ENCODE assay signal across 29 cellular contexts in the genomic region with DNA sequence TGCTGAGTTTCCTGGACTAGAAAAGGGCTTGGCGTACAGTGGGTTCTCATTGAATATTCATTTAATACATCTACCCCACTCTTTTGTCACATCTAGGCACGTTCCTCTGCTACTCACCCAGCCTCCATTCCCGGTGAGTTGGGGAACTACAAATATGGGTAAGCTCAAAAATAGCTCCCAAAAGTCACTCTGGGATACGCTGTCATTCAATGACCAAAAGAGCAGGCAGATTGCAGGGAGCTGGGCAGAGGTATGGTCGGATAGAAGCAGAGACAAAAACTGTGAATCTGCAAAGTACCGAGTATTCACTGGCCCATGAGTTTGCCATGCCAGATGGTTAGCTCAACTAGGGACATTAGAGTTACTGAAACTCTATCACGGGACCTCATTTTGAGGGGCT.
"Had no signal": no experiment of that assay in that cellular context is flagged by ENCODE, and none has a peak within 500 bp of the region (broad histone marks: within the 10 kb centered on the region; RNA-seq: fewer than 3 reads in every experiment).

No MANE protein-coding gene starts in this region.

- ATAC-seq: activated CD8-positive, alpha-beta memory T cell treated with anti-CD3 and anti-CD28 coated beads, Interleukin-2, amount 10 ng/mL, durations not matched to agents 7 days and 5 days; body of pancreas; Panc1 had no signal

- H3K27ac ChIP-seq: body of pancreas, SJCRH30, SK-N-MC, WERI-Rb-1 had no signal

- H3K27me3 ChIP-seq: ascending aorta, body of pancreas, SJCRH30 had no signal

- DNase-seq: activated CD4-positive, alpha-beta memory T cell treated with anti-CD3 and anti-CD28 coated beads, Interleukin-2, amount 10 ng/mL, durations not matched to agents 7 days and 5 days; activated CD4-positive, alpha-beta T cell treated with anti-CD3 and anti-CD28 coated beads for 1 hour; activated CD4-positive, alpha-beta T cell treated with anti-CD3 and anti-CD28 coated beads for 48 hours; activated CD4-positive, CD25-positive, alpha-beta regulatory T cell; activated CD8-positive, alpha-beta memory T cell treated with anti-CD3 and anti-CD28 coated beads for 24 hours; activated CD8-positive, alpha-beta memory T cell treated with anti-CD3 and anti-CD28 coated beads, Interleukin-2, amount 10 ng/mL, durations not matched to agents 7 days and 5 days; activated CD8-positive, alpha-beta memory T cell treated with anti-CD3 and anti-CD28 coated beads, Interleukin-2, amount 50 U/mL, for 48 hours; activated effector memory CD4-positive, alpha-beta T cell treated with Interleukin-2 at 50 U/mL for 16 hours; activated naive CD4-positive, alpha-beta T cell; activated naive CD4-positive, alpha-beta T cell treated with anti-CD3 and anti-CD28 coated beads, Interleukin-2, amount 50 U/mL, for 16 hours; activated naive CD8-positive, alpha-beta T cell treated with anti-CD3 and anti-CD28 coated beads for 36 hours; activated T-cell treated with anti-CD3 and anti-CD28 coated beads, Interleukin-2, amount 50 U/mL, for 48 hours; amniotic stem cell; body of pancreas; Karpas-422; KBM-7; NCI-H1105; NCI-H1417 treated with DMSO at 0.1 percent for 48 hours; NCI-H187 treated with DMSO at 0.1 percent for 48 hours; NCI-H2081; NCI-H345; NCI-H524 treated with DMSO at 0.1 percent for 48 hours; SHP77; SJCRH30; T1000; WERI-Rb-1 had no signal

- H3K4me1 ChIP-seq: body of pancreas had no signal

- H3K9me3 ChIP-seq: ascending aorta, body of pancreas, SJCRH30 had no signal

- H3K4me3 ChIP-seq: ascending aorta, body of pancreas, SJCRH30, SK-N-MC had no signal

- H3K36me3 ChIP-seq: ascending aorta, SJCRH30, WERI-Rb-1 had no signal
